ENCODE assay signal across 10 cellular contexts in genomic region chr21:27802816-27803475, GRCh38.
DNase-seq lines count a peak whose midpoint lies in the region; ATAC-seq and TF ChIP-seq lines count a peak whose summit lies in the region.
"Had no signal": no experiment of that assay in that cellular context is flagged by ENCODE, and none has a peak within 500 bp of the region (broad histone marks: within the 10 kb centered on the region; RNA-seq: fewer than 3 reads in every experiment).

No MANE protein-coding gene starts in this region.

- H3K4me1 ChIP-seq in Peyer's patch: no peaks in the 10 kb centered on the region

- peaks cover 51% of the 10 kb centered on the region for H3K4me1 Mint-ChIP-seq in HFFc6 (ENCODE audit: low read depth)

- peak overlapping the region; percentile 79 for H3K4me3 Mint-ChIP-seq in HFFc6
- H3K4me3 Mint-ChIP-seq: activated T-cell treated with anti-CD3 and anti-CD28 coated beads, Interleukin-2, amount 50 U/mL, for 4 hours had no signal

- TF ChIP-seq CTCF in HFFc6 (IDR thresholded peaks at IDR 0.05) (peak; percentile 85), Peyer's patch (IDR thresholded peaks at IDR 0.05) (peak in 4 of 6 experiments; percentile 37 to 63 (median 52)), epithelial cell of esophagus (IDR thresholded peaks at IDR 0.05; ENCODE audit: insufficient read depth, low read depth, low read length, missing control alignments) (peak; percentile 69)

- ATAC-seq in HG03378 (IDR thresholded peaks at IDR 0.05; ENCODE audit: unreplicated experiment): no peak
- no peak for ATAC-seq in GM18517 (IDR thresholded peaks at IDR 0.05; ENCODE audit: unreplicated experiment)

- H3K4me3 ChIP-seq in Peyer's patch: no peak overlapping the region
- H3K4me3 ChIP-seq in epithelial cell of esophagus (ENCODE audit: low read length): no peak overlapping the region

- H3K9me3 ChIP-seq in Peyer's patch: no peaks in the 10 kb centered on the region

- no peaks in the 10 kb centered on the region for H3K36me3 Mint-ChIP-seq in HFFc6 (ENCODE audit: low read depth)
- H3K36me3 Mint-ChIP-seq: CD4-positive, alpha-beta memory T cell had no signal

- H3K36me3 ChIP-seq in Peyer's patch: no peaks in the 10 kb centered on the region

- peak; percentile 11 for DNase-seq in NCI-H2171 treated with DMSO at 0.1 percent for 48 hours (lab: John Stamatoyannopoulos, UW)
- no peak for DNase-seq in NCI-H2171 (lab: John Stamatoyannopoulos, UW)
- peak; percentile 34 for DNase-seq in HFFc6
- peak in 1 of 3 donors; percentile 60 for DNase-seq in Peyer's patch
- DNase-seq in epithelial cell of esophagus (ENCODE audit: low read depth): peak; percentile 51
- DNase-seq in pons (ENCODE audit: low spot score): peak; percentile 92
- DNase-seq: activated T-cell treated with anti-CD3 and anti-CD28 coated beads, Interleukin-2, amount 50 U/mL, for 4 hours had no signal

- H3K27ac ChIP-seq in Peyer's patch: no peak overlapping the region

- no peaks in the 10 kb centered on the region for H3K27me3 ChIP-seq in Peyer's patch

- no peaks in the 10 kb centered on the region for H3K9me3 Mint-ChIP-seq in HFFc6
- H3K9me3 Mint-ChIP-seq: activated T-cell treated with anti-CD3 and anti-CD28 coated beads, Interleukin-2, amount 50 U/mL, for 4 hours had no signal

- no peaks in the 10 kb centered on the region for H3K27me3 Mint-ChIP-seq in HFFc6 (ENCODE audit: insufficient read depth)

- no peak overlapping the region for H3K27ac Mint-ChIP-seq in HFFc6
- H3K27ac Mint-ChIP-seq: CD4-positive, alpha-beta memory T cell had no signal

- TF ChIP-seq POLR2A in Peyer's patch (IDR thresholded peaks at IDR 0.05): no peak
